ENCODE assay signal across 8 cellular contexts in the genomic region with DNA sequence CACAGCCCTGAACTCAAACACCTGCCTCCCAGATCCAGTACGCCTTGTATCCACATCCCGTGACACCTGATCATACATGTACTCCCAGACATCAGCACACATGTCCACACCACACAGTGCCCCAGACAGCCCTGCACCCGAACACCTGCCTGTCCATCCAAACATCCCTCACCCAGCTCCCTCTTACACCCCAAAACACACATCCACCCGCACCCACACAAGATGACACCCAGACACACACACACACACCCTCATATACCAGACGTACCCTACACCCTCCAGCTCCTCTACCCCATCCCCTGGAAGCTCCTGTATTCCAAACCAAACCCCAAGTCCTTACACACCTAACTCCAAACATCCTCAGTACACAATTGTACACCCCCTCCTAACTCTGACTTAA. TPM values are rescaled to one million over a fixed set of nuclear protein-coding genes. Genes with fewer than 3 reads are reported as not detected.
DNase-seq lines count a peak whose midpoint lies in the region; ATAC-seq and TF ChIP-seq lines count a peak whose summit lies in the region.

No MANE protein-coding gene starts in this region.

- WGBS in SK-N-SH (ENCODE audit: low lambda C conversion rate) = 82% methylated on average over 5 of the region's 5 CpGs

- H3K27me3 ChIP-seq in CD4-positive, alpha-beta T cell (ENCODE audit: control insufficient read depth, insufficient read depth, low read length) = no peaks in the 10 kb centered on the region
- H3K27me3 ChIP-seq in SK-N-SH (ENCODE audit: insufficient read depth) (no peaks in the 10 kb centered on the region), osteoblast (ENCODE audit: insufficient read depth, low read length) (no peaks in the 10 kb centered on the region)

- CTCF ChIA-PET in CD4-positive, alpha-beta T cell (lab: Charles Lee) = no interaction called here
- CTCF ChIA-PET in SK-N-SH (lab: Yijun Ruan, JAX) = no interaction called here

- H3K36me3 ChIP-seq in SK-N-SH (replicated peaks in 1 of 2; ENCODE audit: control insufficient read depth in 1 of 2, insufficient read depth in 2 of 2, low read length in 1 of 2) (peaks cover 0 to 2% of the 10 kb centered on the region in 2 experiments), osteoblast (ENCODE audit: insufficient read depth, low read length) (peaks cover 4% of the 10 kb centered on the region)

- no peak for TF ChIP-seq EP300 in SK-N-SH (IDR thresholded peaks at IDR 0.05; ENCODE audit: borderline replicate concordance in 1 of 2, low read depth in 1 of 2, low read length in 1 of 2)

- H3K4me1 Mint-ChIP-seq in CD4-positive, alpha-beta T cell (ENCODE audit: low read depth) = peaks cover 18% of the 10 kb centered on the region

- no peaks in the 10 kb centered on the region for H3K9me3 ChIP-seq in CD4-positive, alpha-beta T cell (ENCODE audit: control insufficient read depth, low read length)
- H3K9me3 ChIP-seq in SK-N-SH = no peaks in the 10 kb centered on the region
- H3K9me3 ChIP-seq in osteoblast (ENCODE audit: low read depth, low read length) = no peaks in the 10 kb centered on the region

- H3K27ac Mint-ChIP-seq in CD4-positive, alpha-beta T cell = peak overlapping the region; percentile 16

- intact Hi-C loops in CD4-positive, alpha-beta T cell (cut with DNase I, micrococcal nuclease) = no loop called here

- no peaks in the 10 kb centered on the region for H4K20me1 ChIP-seq in SK-N-SH (ENCODE audit: insufficient read depth)
- no peaks in the 10 kb centered on the region for H4K20me1 ChIP-seq in osteoblast (ENCODE audit: insufficient read depth, low read length)

- POLR2A ChIA-PET in CD4-positive, alpha-beta T cell (lab: Charles Lee) = interaction anchor here (1.2 to 2.7 kb wide), 3 partner anchors 11 to 24 kb away, joined by 6 to 11 read pairs (median 7); partner anchors contain the start of genes ARPC4, OGG1 and TADA3
- POLR2A ChIA-PET in SK-N-SH (lab: Yijun Ruan, JAX) = interaction anchor here (0.5 to 3.7 kb wide), 5 partner anchors 12 to 132 kb away, joined by 3 to 20 read pairs (median 4); partner anchors contain the start of genes ARPC4 and OGG1

- no peak overlapping the region for H3K27ac ChIP-seq in CD4-positive, alpha-beta T cell (ENCODE audit: low read depth, low read length)
- no peak overlapping the region for H3K27ac ChIP-seq in SK-N-SH (ENCODE audit: low read depth in 2 of 2, low read length in 1 of 2)
- peak overlapping the region; percentile 52 for H3K27ac ChIP-seq in osteoblast (ENCODE audit: low read depth, low read length)

- no peaks in the 10 kb centered on the region for H3K27me3 Mint-ChIP-seq in CD4-positive, alpha-beta T cell

- H3K9me3 Mint-ChIP-seq in CD4-positive, alpha-beta T cell = no peaks in the 10 kb centered on the region

- H3K4me3 ChIP-seq in SK-N-SH (ENCODE audit: low read depth in 2 of 2, low read length in 1 of 2) = peak overlapping the region; percentile 64 to 95
- H3K4me3 ChIP-seq in epithelial cell of esophagus (ENCODE audit: low read length) = peak overlapping the region; percentile 49
- peak overlapping the region; percentile 78 for H3K4me3 ChIP-seq in osteoblast (ENCODE audit: insufficient read depth, low read length)

- H3K36me3 Mint-ChIP-seq in CD4-positive, alpha-beta T cell (ENCODE audit: low read depth) = no peaks in the 10 kb centered on the region

- H3K79me2 ChIP-seq in SK-N-SH (ENCODE audit: insufficient read depth) (peaks cover 3% of the 10 kb centered on the region; the same call in 1 of the 2 replicates), osteoblast (ENCODE audit: insufficient read depth, low read length) (peaks cover 21% of the 10 kb centered on the region)

- H2AFZ ChIP-seq in SK-N-SH (ENCODE audit: low read depth) (peak overlapping the region; percentile 96; the same call in 1 of the 2 replicates), osteoblast (ENCODE audit: low read length) (peak overlapping the region; percentile 38)

- no peak for TF ChIP-seq CTCF in CD4-positive, alpha-beta T cell (IDR thresholded peaks at IDR 0.05)
- TF ChIP-seq CTCF in SK-N-SH (IDR thresholded peaks at IDR 0.05) (no peak), epithelial cell of esophagus (IDR thresholded peaks at IDR 0.05; ENCODE audit: insufficient read depth, low read depth, low read length, missing control alignments) (no peak), osteoblast (IDR thresholded peaks at IDR 0.05; ENCODE audit: extremely low read depth, low read depth, low read length) (no peak)

- H3K4me3 Mint-ChIP-seq in CD4-positive, alpha-beta T cell = peak overlapping the region; percentile 12

- peaks cover 4% of the 10 kb centered on the region for H3F3A ChIP-seq in SK-N-SH (replicated peaks; ENCODE audit: insufficient read depth)

- no peak for DNase-seq in CD4-positive, alpha-beta T cell
- no peak for DNase-seq in SK-N-SH
- DNase-seq in epithelial cell of esophagus (ENCODE audit: low read depth) = no peak
- peak; percentile 53 for DNase-seq in osteoblast (ENCODE audit: insufficient read length, low spot score, missing footprints)
- no peak for DNase-seq in NCI-H526 treated with DMSO at 0.1 percent for 48 hours (lab: John Stamatoyannopoulos, UW)
- no peak for DNase-seq in effector CD4-positive, alpha-beta T cell
- no peak for DNase-seq in stimulated activated CD4-positive, alpha-beta T cell treated with anti-CD3 and anti-CD28 coated beads, Interleukin-4, amount 100 ng/mL, for 1 hour
- no peak for DNase-seq in NCI-H1694 treated with DMSO at 0.1 percent for 48 hours (lab: John Stamatoyannopoulos, UW)

- no peak for ATAC-seq in CD4-positive, alpha-beta T cell (ENCODE audit: poor library complexity)

- no peaks in the 10 kb centered on the region for H3K9me2 ChIP-seq in SK-N-SH

- peak overlapping the region; percentile 82 for H3K9ac ChIP-seq in SK-N-SH

- peaks cover 6 to 14% of the 10 kb centered on the region in 2 experiments; a peak in 1 of 4 replicates for H3K4me1 ChIP-seq in SK-N-SH (ENCODE audit: control insufficient read depth in 1 of 2, insufficient read depth in 2 of 2, low read depth in 1 of 2, low read length in 1 of 2)
- H3K4me1 ChIP-seq in osteoblast (ENCODE audit: insufficient read depth, low read length) = peaks cover 23% of the 10 kb centered on the region

- H3K4me2 ChIP-seq in SK-N-SH (peak overlapping the region; percentile 100), osteoblast (ENCODE audit: insufficient read depth, low read length) (peak overlapping the region; percentile 92)

- TF ChIP-seq RAD21 in SK-N-SH (IDR thresholded peaks at IDR 0.05; ENCODE audit: low read length) = no peak

TF ChIP-seq in SK-N-SH, 30 proteins besides CTCF, POLR2A, EP300 and RAD21 (continues in another document):
- TF ChIP-seq, protein P1, sequence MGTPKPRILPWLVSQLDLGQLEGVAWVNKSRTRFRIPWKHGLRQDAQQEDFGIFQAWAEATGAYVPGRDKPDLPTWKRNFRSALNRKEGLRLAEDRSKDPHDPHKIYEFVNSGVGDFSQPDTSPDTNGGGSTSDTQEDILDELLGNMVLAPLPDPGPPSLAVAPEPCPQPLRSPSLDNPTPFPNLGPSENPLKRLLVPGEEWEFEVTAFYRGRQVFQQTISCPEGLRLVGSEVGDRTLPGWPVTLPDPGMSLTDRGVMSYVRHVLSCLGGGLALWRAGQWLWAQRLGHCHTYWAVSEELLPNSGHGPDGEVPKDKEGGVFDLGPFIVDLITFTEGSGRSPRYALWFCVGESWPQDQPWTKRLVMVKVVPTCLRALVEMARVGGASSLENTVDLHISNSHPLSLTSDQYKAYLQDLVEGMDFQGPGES (IDR thresholded peaks at IDR 0.05; ENCODE audit: low read depth, low read length) = no peak
- TF ChIP-seq TEAD4 (IDR thresholded peaks at IDR 0.05; ENCODE audit: borderline replicate concordance, insufficient read depth) (no peak), ELF1 (IDR thresholded peaks at IDR 0.05) (no peak), FOXM1 (IDR thresholded peaks at IDR 0.05; ENCODE audit: low read depth) (no peak), EZH2phosphoT487 (IDR thresholded peaks at IDR 0.05; ENCODE audit: borderline replicate concordance, low read depth) (no peak), RCOR1 (IDR thresholded peaks at IDR 0.05; ENCODE audit: low read length) (no peak), JUND (IDR thresholded peaks at IDR 0.05) (no peak), SMC3 (IDR thresholded peaks at IDR 0.05; ENCODE audit: low read depth, low read length) (no peak)
- TF ChIP-seq, protein P2, sequence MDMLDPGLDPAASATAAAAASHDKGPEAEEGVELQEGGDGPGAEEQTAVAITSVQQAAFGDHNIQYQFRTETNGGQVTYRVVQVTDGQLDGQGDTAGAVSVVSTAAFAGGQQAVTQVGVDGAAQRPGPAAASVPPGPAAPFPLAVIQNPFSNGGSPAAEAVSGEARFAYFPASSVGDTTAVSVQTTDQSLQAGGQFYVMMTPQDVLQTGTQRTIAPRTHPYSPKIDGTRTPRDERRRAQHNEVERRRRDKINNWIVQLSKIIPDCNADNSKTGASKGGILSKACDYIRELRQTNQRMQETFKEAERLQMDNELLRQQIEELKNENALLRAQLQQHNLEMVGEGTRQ (IDR thresholded peaks at IDR 0.05; ENCODE audit: borderline replicate concordance, low read depth, low read length) = no peak

RNA-seq across cellular contexts. Expression of gene CAMK1, which starts 0.7 kb away (rescaled TPM):
- total RNA-seq in CD4-positive, alpha-beta T cell = 1 to 10 TPM in 1 of 2 experiments, under 1 TPM in 1; 0.74 to 1.1 TPM
- polyA plus RNA-seq in SK-N-SH (2012; rRNA removed) = 44.9 and 47.1 TPM in 2 replicates
- polyA plus RNA-seq in SK-N-SH (2012; cell fraction: cytosol; rRNA removed) = 30.5 and 35.8 TPM in 2 replicates
- polyA plus RNA-seq in SK-N-SH (2012; cell fraction: nucleus; rRNA removed) = 39.3 and 46.4 TPM in 2 replicates
- total RNA-seq in osteoblast = 22.1 and 25.9 TPM in 2 replicates

RNA-seq across cellular contexts. Expression of gene OGG1, which starts 19.3 kb away (rescaled TPM):
- 1 to 10 TPM; 7.1 to 8.9 TPM for total RNA-seq in CD4-positive, alpha-beta T cell
- polyA plus RNA-seq in SK-N-SH (2012; rRNA removed) = 26.8 and 30.9 TPM in 2 replicates
- 15.2 and 22.6 TPM in 2 replicates for polyA plus RNA-seq in SK-N-SH (2012; cell fraction: cytosol; rRNA removed)
- polyA plus RNA-seq in SK-N-SH (2012; cell fraction: nucleus; rRNA removed) = 48.8 and 49.9 TPM in 2 replicates
- 24.8 and 25.7 TPM in 2 replicates for total RNA-seq in osteoblast

RNA-seq across cellular contexts. Expression of gene TADA3, which starts 23.3 kb away (rescaled TPM):
- total RNA-seq in CD4-positive, alpha-beta T cell = 10 to 100 TPM; 14.7 to 16.5 TPM
- 84.1 and 102 TPM in 2 replicates for polyA plus RNA-seq in SK-N-SH (2012; rRNA removed)
- polyA plus RNA-seq in SK-N-SH (2012; cell fraction: cytosol; rRNA removed) = 54.6 and 75.9 TPM in 2 replicates
- 67.6 and 74.7 TPM in 2 replicates for polyA plus RNA-seq in SK-N-SH (2012; cell fraction: nucleus; rRNA removed)
- total RNA-seq in osteoblast = 88.4 and 102 TPM in 2 replicates

RNA-seq across cellular contexts. Expression of gene ARPC4, which starts 23.9 kb away (rescaled TPM):
- total RNA-seq in CD4-positive, alpha-beta T cell = 10 to 100 TPM; 88.7 to 91.3 TPM
- 220 and 233 TPM in 2 replicates for polyA plus RNA-seq in SK-N-SH (2012; rRNA removed)
- 213 and 244 TPM in 2 replicates for polyA plus RNA-seq in SK-N-SH (2012; cell fraction: cytosol; rRNA removed)
- polyA plus RNA-seq in SK-N-SH (2012; cell fraction: nucleus; rRNA removed) = 74.3 and 105 TPM in 2 replicates
- 203 and 222 TPM in 2 replicates for total RNA-seq in osteoblast

RNA-seq across cellular contexts. Expression of gene BRPF1, which starts 37.5 kb away (rescaled TPM):
- total RNA-seq in CD4-positive, alpha-beta T cell = 10 to 100 TPM; 23.7 to 25.6 TPM
- polyA plus RNA-seq in SK-N-SH (2012; rRNA removed) = 12.0 and 13.0 TPM in 2 replicates
- polyA plus RNA-seq in SK-N-SH (2012; cell fraction: cytosol; rRNA removed) = 6.7 and 8.3 TPM in 2 replicates
- 30.8 and 38.8 TPM in 2 replicates for polyA plus RNA-seq in SK-N-SH (2012; cell fraction: nucleus; rRNA removed)
- 14.1 and 14.5 TPM in 2 replicates for total RNA-seq in osteoblast

Comparison
In these comparisons a context has a peak if more than half of its experiments do, and no peak if none do; other contexts are left out.
1. RNA of gene CAMK1, which starts 0.7 kb away (total RNA-seq): 22.1 to 25.9 TPM in osteoblast; 0.74 to 1.1 TPM in CD4-positive, alpha-beta T cell; every median in the first group is over 10 times any median in the second.
2. Peak in every context shown above with its lines, with median percentiles within 50 percentile points of each other: H3K4me3 ChIP-seq.